In genomic region chr3:192130534-192131132, GRCh38 we compare ENCODE assay signal across 8 cellular contexts.
A peak's percentile ranks its signal among the peaks of the same experiment; 100 is the strongest.
DNase-seq lines count a peak whose midpoint lies in the region; ATAC-seq and TF ChIP-seq lines count a peak whose summit lies in the region.

No MANE protein-coding gene starts in this region.

- 27% methylated on average over 4 of the region's 4 CpGs for WGBS in right cardiac atrium
- 36% methylated on average over 4 of the region's 4 CpGs for WGBS in smooth muscle cell (ENCODE audit: low lambda C conversion rate)

- H3K27ac ChIP-seq in right cardiac atrium (ENCODE audit: low read length), result no peak overlapping the region
- no peak overlapping the region for H3K27ac ChIP-seq in smooth muscle cell (ENCODE audit: low read depth)

- no peaks in the 10 kb centered on the region for H3F3A ChIP-seq in smooth muscle cell (ENCODE audit: low read depth)

- no peak overlapping the region for H3K9ac ChIP-seq in smooth muscle cell (ENCODE audit: low read depth)

- no peak overlapping the region for H3K4me3 ChIP-seq in right cardiac atrium (ENCODE audit: low read length)
- H3K4me3 ChIP-seq in smooth muscle cell, result no peak overlapping the region

- CTCF ChIA-PET in activated CD8-positive, alpha-beta T cell treated with anti-CD3 and anti-CD28 coated beads, Interleukin-2, amount 10 ng/mL, durations not matched to agents 7 days and 5 days (lab: Charles Lee), result interaction anchor here (0.6 to 1.4 kb wide), 2 partner anchors 314 kb away, joined by 3 to 7 read pairs; no protein-coding TSS in a partner anchor

- H3K36me3 Mint-ChIP-seq in CD14-positive monocyte, result no peaks in the 10 kb centered on the region
- H3K36me3 Mint-ChIP-seq in activated CD8-positive, alpha-beta T cell treated with anti-CD3 and anti-CD28 coated beads, Interleukin-2, amount 10 ng/mL, durations not matched to agents 7 days and 5 days (ENCODE audit: low read depth), result no peaks in the 10 kb centered on the region

- TF ChIP-seq CTCF in CD14-positive monocyte (IDR thresholded peaks at IDR 0.05) (peak; percentile 56), smooth muscle cell (IDR thresholded peaks at IDR 0.05; ENCODE audit: borderline replicate concordance, insufficient read depth, poor library complexity, severe bottlenecking) (peak; percentile 62)

- no peak overlapping the region for H2AFZ ChIP-seq in smooth muscle cell (ENCODE audit: low read depth)

- no peaks in the 10 kb centered on the region for H4K20me1 ChIP-seq in smooth muscle cell (ENCODE audit: low read depth)

- H3K9me3 Mint-ChIP-seq in CD14-positive monocyte, result no peaks in the 10 kb centered on the region
- H3K9me3 Mint-ChIP-seq in activated CD8-positive, alpha-beta T cell treated with anti-CD3 and anti-CD28 coated beads, Interleukin-2, amount 10 ng/mL, durations not matched to agents 7 days and 5 days (ENCODE audit: insufficient read depth), result peaks cover 3% of the 10 kb centered on the region

- no peak overlapping the region for H3K27ac Mint-ChIP-seq in CD14-positive monocyte
- H3K27ac Mint-ChIP-seq in activated CD8-positive, alpha-beta T cell treated with anti-CD3 and anti-CD28 coated beads, Interleukin-2, amount 10 ng/mL, durations not matched to agents 7 days and 5 days, result no peak overlapping the region

- ATAC-seq in GM18505 (IDR thresholded peaks at IDR 0.05; ENCODE audit: unreplicated experiment), result peak; percentile 78
- peak; percentile 42 for ATAC-seq in HG02840 (IDR thresholded peaks at IDR 0.05; ENCODE audit: low FRiP score, unreplicated experiment)
- ATAC-seq in activated CD8-positive, alpha-beta T cell treated with anti-CD3 and anti-CD28 coated beads, Interleukin-2, amount 10 ng/mL, durations not matched to agents 7 days and 5 days, result no peak
- ATAC-seq in right cardiac atrium, result peak; percentile 81 to 84

- POLR2A ChIA-PET in activated CD8-positive, alpha-beta T cell treated with anti-CD3 and anti-CD28 coated beads, Interleukin-2, amount 10 ng/mL, durations not matched to agents 7 days and 5 days (lab: Charles Lee), result no interaction called here

- no peaks in the 10 kb centered on the region for H3K79me2 ChIP-seq in smooth muscle cell (ENCODE audit: low read depth)

- intact Hi-C loops in CD14-positive monocyte (cut with micrococcal nuclease), result no loop called here
- intact Hi-C loops in right cardiac atrium (cut with DNase I), result loop anchor here in 2 of 4 donors (2.0 to 5.0 kb wide), 2 partner anchors 307 to 314 kb away; no protein-coding TSS in a partner anchor

- H3K4me1 Mint-ChIP-seq in CD14-positive monocyte, result no peaks in the 10 kb centered on the region
- no peaks in the 10 kb centered on the region for H3K4me1 Mint-ChIP-seq in activated CD8-positive, alpha-beta T cell treated with anti-CD3 and anti-CD28 coated beads, Interleukin-2, amount 10 ng/mL, durations not matched to agents 7 days and 5 days (ENCODE audit: low read depth)

- TF ChIP-seq POLR2A in GM18505 (IDR thresholded peaks at IDR 0.05; ENCODE audit: borderline replicate concordance, extremely low read depth, insufficient read depth, insufficient read length), result no peak

- H3K4me3 Mint-ChIP-seq in CD14-positive monocyte, result no peak overlapping the region
- H3K4me3 Mint-ChIP-seq in activated CD8-positive, alpha-beta T cell treated with anti-CD3 and anti-CD28 coated beads, Interleukin-2, amount 10 ng/mL, durations not matched to agents 7 days and 5 days, result no peak overlapping the region

- H3K4me2 ChIP-seq in smooth muscle cell, result no peak overlapping the region

- H3K4me1 ChIP-seq in right cardiac atrium (ENCODE audit: control insufficient read depth, insufficient read depth, low read length), result no peaks in the 10 kb centered on the region
- no peaks in the 10 kb centered on the region for H3K4me1 ChIP-seq in smooth muscle cell (ENCODE audit: low read depth)

- H3K36me3 ChIP-seq in smooth muscle cell (ENCODE audit: low read depth), result no peaks in the 10 kb centered on the region

- H3K27me3 ChIP-seq in right cardiac atrium (ENCODE audit: control insufficient read depth, insufficient read depth) (no peaks in the 10 kb centered on the region), smooth muscle cell (ENCODE audit: low read depth) (no peaks in the 10 kb centered on the region)

- H3K9me3 ChIP-seq in right cardiac atrium (ENCODE audit: control insufficient read depth, low read length) (no peaks in the 10 kb centered on the region), smooth muscle cell (replicated peaks; ENCODE audit: low read depth) (no peaks in the 10 kb centered on the region)

- H3K27me3 Mint-ChIP-seq in CD14-positive monocyte (ENCODE audit: low read depth in 3 of 3), result no peaks in the 10 kb centered on the region
- no peaks in the 10 kb centered on the region for H3K27me3 Mint-ChIP-seq in activated CD8-positive, alpha-beta T cell treated with anti-CD3 and anti-CD28 coated beads, Interleukin-2, amount 10 ng/mL, durations not matched to agents 7 days and 5 days (ENCODE audit: low read depth)

- DNase-seq in CD14-positive monocyte (ENCODE audit: low spot score) (no peak), NCI-H1105 treated with DMSO at 0.1 percent for 48 hours (lab: John Stamatoyannopoulos, UW) (peak; percentile 71), right cardiac atrium (peak; percentile 32 to 62 (median 36)), smooth muscle cell (lab: John Stamatoyannopoulos, UW; ENCODE audit: unreplicated experiment) (no peak), NCI-H1048 (lab: John Stamatoyannopoulos, UW) (no peak)
- DNase-seq in activated CD8-positive, alpha-beta T cell treated with anti-CD3 and anti-CD28 coated beads, Interleukin-2, amount 10 ng/mL, durations not matched to agents 7 days and 5 days, result peak; percentile 23

Comparison
In these comparisons a context has a peak if more than half of its experiments do, and no peak if none do; other contexts are left out.
1. DNase-seq: peak in NCI-H1105 treated with DMSO at 0.1 percent for 48 hours (single experiment), activated CD8-positive, alpha-beta T cell treated with anti-CD3 and anti-CD28 coated beads, Interleukin-2, amount 10 ng/mL, durations not matched to agents 7 days and 5 days (single experiment) and right cardiac atrium (3 of 3); none in CD14-positive monocyte (single experiment), smooth muscle cell (single experiment) and NCI-H1048 (single experiment).